Comparison of ENCODE assay signal across 15 cellular contexts in genomic region chr1:216721878-216722277, GRCh38. TPM values are rescaled to one million over a fixed set of nuclear protein-coding genes. Genes with fewer than 3 reads are reported as not detected.
DNase-seq lines count a peak whose midpoint lies in the region; ATAC-seq and TF ChIP-seq lines count a peak whose summit lies in the region.
"Had no signal": no experiment of that assay in that cellular context is flagged by ENCODE, and none has a peak within 500 bp of the region (broad histone marks: within the 10 kb centered on the region; RNA-seq: fewer than 3 reads in every experiment).

No MANE protein-coding gene starts in this region.

- no peaks in the 10 kb centered on the region for H3K9me3 ChIP-seq in cardiac muscle cell (ENCODE audit: low read depth)
- no peaks in the 10 kb centered on the region for H3K9me3 ChIP-seq in skeletal muscle tissue (ENCODE audit: control insufficient read depth in 3 of 3, low read length in 3 of 3)
- H3K9me3 ChIP-seq in lower lobe of right lung: no peaks in the 10 kb centered on the region
- H3K9me3 ChIP-seq: tibial nerve had no signal

- no peak for TF ChIP-seq CTCF in cardiac muscle cell (IDR thresholded peaks at IDR 0.05; ENCODE audit: low read depth, low read length)
- TF ChIP-seq CTCF in lower lobe of right lung (IDR thresholded peaks at IDR 0.05): no peak

- H3K4me3 ChIP-seq in cardiac muscle cell (peak overlapping the region; percentile 44), skeletal muscle tissue (ENCODE audit: low read length in 3 of 3) (peak overlapping the region; percentile 11 to 77 (median 70)), lower lobe of right lung (no peak overlapping the region)
- H3K4me3 ChIP-seq: tibial nerve had no signal

- H3K36me3 ChIP-seq in cardiac muscle cell (no peaks in the 10 kb centered on the region), skeletal muscle tissue (ENCODE audit: control insufficient read depth in 3 of 3, insufficient read depth in 3 of 3, low read length in 3 of 3) (no peaks in the 10 kb centered on the region), lower lobe of right lung (no peaks in the 10 kb centered on the region)
- H3K36me3 ChIP-seq: tibial nerve had no signal

- H3K27ac ChIP-seq in cardiac muscle cell (peak overlapping the region; percentile 11), skeletal muscle tissue (ENCODE audit: low read depth, low read length) (peak overlapping the region; percentile 65), lower lobe of right lung (no peak overlapping the region)
- H3K27ac ChIP-seq: tibial nerve had no signal

- H3K27me3 ChIP-seq in cardiac muscle cell (no peaks in the 10 kb centered on the region), skeletal muscle tissue (ENCODE audit: control insufficient read depth in 3 of 3, insufficient read depth in 3 of 3, low read length in 3 of 3) (peaks cover 0 to 4% (median 0%) of the 10 kb centered on the region in 3 donors), lower lobe of right lung (ENCODE audit: low read depth) (peaks cover 24% of the 10 kb centered on the region)

- intact Hi-C loops in lower lobe of right lung (cut with DNase I): no loop called here

- ATAC-seq in lower lobe of right lung (no peak), HG02588 (IDR thresholded peaks at IDR 0.05; ENCODE audit: unreplicated experiment) (no peak)

- DNase-seq in NCI-H345 (lab: John Stamatoyannopoulos, UW) (peak; percentile 19), NCI-H345 treated with DMSO at 0.1 percent for 48 hours (lab: John Stamatoyannopoulos, UW; ENCODE audit: unreplicated experiment) (no peak), NCI-H82 (lab: John Stamatoyannopoulos, UW) (peak; percentile 85), cardiac muscle cell (ENCODE audit: low read depth in 1 of 2, low spot score in 1 of 2) (no peak), lower lobe of right lung (no peak)
- DNase-seq in activated naive CD4-positive, alpha-beta T cell treated with Interleukin-2 at 50 U/mL for 16 hours: no peak
- DNase-seq: activated gamma-delta T cell treated with Interleukin-2 at 50 U/mL for 16 hours; effector CD4-positive, alpha-beta T cell; foreskin melanocyte; posterior cingulate gyrus; stimulated activated CD8-positive, alpha-beta memory T cell treated with anti-CD3 and anti-CD28 coated beads, Interleukin-4, amount 100 ng/mL, for 48 hours had no signal

- H3K4me1 ChIP-seq in cardiac muscle cell (ENCODE audit: low read depth) (peaks cover 47% of the 10 kb centered on the region), skeletal muscle tissue (ENCODE audit: control insufficient read depth in 3 of 3, insufficient read depth in 3 of 3, low read length in 3 of 3) (peaks cover 0 to 2% (median 0%) of the 10 kb centered on the region in 3 donors), lower lobe of right lung (no peaks in the 10 kb centered on the region)

- peak overlapping the region in 2 of 3 donors; percentile 72 to 81 for H3K9ac ChIP-seq in skeletal muscle tissue (ENCODE audit: low read depth in 1 of 3, low read length in 3 of 3)

RNA-seq across cellular contexts. Expression of gene ESRRG, which starts 1.4 kb away (rescaled TPM):
- total RNA-seq in cardiac muscle cell (47.1 and 62.2 TPM in 2 replicates), skeletal muscle tissue (25.1 TPM), lower lobe of right lung (1.9 TPM)
- polyA plus RNA-seq in cardiac muscle cell: 41.5 and 53.3 TPM in 2 replicates
- total RNA-seq: activated CD8-positive, alpha-beta memory T cell treated with anti-CD3 and anti-CD28 coated beads for 36 hours had no signal

Comparison
In these comparisons a context has a peak if more than half of its experiments do, and no peak if none do; other contexts are left out.
1. DNase-seq: peak in NCI-H345 (single experiment) and NCI-H82 (single experiment); none in NCI-H345 treated with DMSO at 0.1 percent for 48 hours (single experiment), cardiac muscle cell (0 of 2), lower lobe of right lung (single experiment) and activated naive CD4-positive, alpha-beta T cell treated with Interleukin-2 at 50 U/mL for 16 hours (single experiment).